Comparison of ENCODE assay signal across 8 cellular contexts in genomic region chr19:19033426-19034203, GRCh38.
DNase-seq lines count a peak whose midpoint lies in the region; ATAC-seq and TF ChIP-seq lines count a peak whose summit lies in the region.

TSS of gene ARMC6 (plus strand) at chr19:19033603. CDS start at chr19:19034210, 607 bp downstream.
TSS of gene SUGP2 (minus strand) at chr19:19033517. CDS start at chr19:19031071, 2,446 bp downstream.

- ATAC-seq in HG03439 (IDR thresholded peaks at IDR 0.05; ENCODE audit: unreplicated experiment) = peak; percentile 75

- DNase-seq in Ammon's horn (ENCODE audit: low spot score) (peak; percentile 84), GM19238 (ENCODE audit: insufficient read length, low spot score) (peak; percentile 95), NCI-H524 (lab: John Stamatoyannopoulos, UW) (peak; percentile 86 to 96), choroid plexus epithelial cell (ENCODE audit: low read depth) (peak; percentile 88)
- peak; percentile 82 to 89 for DNase-seq in activated CD4-positive, alpha-beta T cell treated with anti-CD3 and anti-CD28 coated beads for 4 hours
- peak; percentile 73 to 74 for DNase-seq in stimulated activated CD4-positive, alpha-beta T cell treated with anti-CD3 and anti-CD28 coated beads, Interleukin-1b, Interleukin-23, amount 100 ng/mL, for 1 hour (ENCODE audit: low read depth in 2 of 2)

- TF ChIP-seq CTCF in choroid plexus epithelial cell (conservative IDR thresholded peaks at IDR 0.05; ENCODE audit: low read depth, low read length) = peak; percentile 7

- peak within 1 kb of the TSS; percentile 95 for H3K27ac ChIP-seq in layer of hippocampus (ENCODE audit: low read depth, low read length)

- H3K4me3 ChIP-seq in choroid plexus epithelial cell (ENCODE audit: low read depth, low read length) = peak within 1 kb of the TSS; percentile 97

- H3K27me3 ChIP-seq in layer of hippocampus (ENCODE audit: control insufficient read depth, insufficient read depth, low read length) = no peaks in the 10 kb centered on the region

Comparison
In these comparisons a context has a peak if more than half of its experiments do, and no peak if none do; other contexts are left out.
1. Peak in every context shown above with its lines: DNase-seq, ATAC-seq, H3K4me3 ChIP-seq and H3K27ac ChIP-seq.